17 cellular contexts compared by ENCODE assay signal in the genomic region with DNA sequence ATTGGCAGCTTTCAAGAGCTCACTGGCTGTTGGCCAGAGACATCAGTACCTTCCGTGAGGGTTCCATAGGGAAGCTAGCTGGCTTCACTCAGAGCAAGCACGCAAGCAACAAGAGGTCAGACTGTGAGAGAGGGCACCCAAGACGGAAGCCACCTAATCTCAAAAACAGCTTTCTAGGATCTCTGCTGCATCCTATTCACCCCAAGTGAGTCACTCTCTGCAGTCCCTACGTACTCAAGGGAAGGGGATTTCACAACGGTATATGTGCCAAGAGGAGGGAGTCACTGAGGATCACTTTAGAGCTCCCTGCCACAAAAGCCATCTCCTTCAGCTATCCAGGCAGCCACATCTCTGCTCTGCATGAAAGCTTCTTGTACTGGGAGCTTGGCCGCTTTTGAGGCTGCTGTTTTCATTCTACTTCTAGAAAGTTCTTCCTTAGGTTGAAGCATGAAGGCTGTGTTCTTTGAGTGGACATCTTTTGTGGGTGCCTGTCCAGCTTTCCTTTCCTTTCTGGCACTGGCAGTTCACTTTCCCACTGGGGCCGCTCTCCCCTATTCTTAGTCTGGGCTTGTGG.
DNase-seq lines count a peak whose midpoint lies in the region; ATAC-seq and TF ChIP-seq lines count a peak whose summit lies in the region.
"Had no signal": no experiment of that assay in that cellular context is flagged by ENCODE, and none has a peak within 500 bp of the region (broad histone marks: within the 10 kb centered on the region; RNA-seq: fewer than 3 reads in every experiment).

No MANE protein-coding gene starts in this region.

- no TSS peak for BruUV-seq in OCI-LY7 (replicated peaks; lab: Mats Ljungman, UMichigan)

- DNase-seq in AG09309 (ENCODE audit: low read depth) (peak; percentile 20), HS-27A (ENCODE audit: low read depth) (peak; percentile 3), RWPE2 (ENCODE audit: low spot score) (no peak), fibroblast of gingiva (ENCODE audit: low read depth) (peak; percentile 6), DMS79 (lab: John Stamatoyannopoulos, UW) (no peak), smooth muscle cell (lab: John Stamatoyannopoulos, UW; ENCODE audit: unreplicated experiment) (no peak), OCI-LY7 (ENCODE audit: low spot score) (no peak)
- DNase-seq: activated CD4-positive, alpha-beta memory T cell treated with anti-CD3 and anti-CD28 coated beads, Interleukin-2, amount 10 ng/mL, durations not matched to agents 7 days and 5 days; gastrocnemius medialis; NCI-H1105 treated with DMSO at 0.1 percent for 48 hours; NCI-H2171 treated with DMSO at 0.1 percent for 48 hours; stomach; WERI-Rb-1 had no signal

- intact Hi-C loops in OCI-LY7 (cut with micrococcal nuclease; ENCODE audit: unreplicated experiment) = no loop called here

- 71% methylated on average over 7 of the region's 7 CpGs for WGBS in smooth muscle cell (ENCODE audit: low lambda C conversion rate)

- H3K36me3 ChIP-seq in RWPE2 (ENCODE audit: low read depth) = no peaks in the 10 kb centered on the region
- no peaks in the 10 kb centered on the region for H3K36me3 ChIP-seq in smooth muscle cell (ENCODE audit: low read depth)
- H3K36me3 ChIP-seq in OCI-LY7 (ENCODE audit: insufficient read depth, low read length) = no peaks in the 10 kb centered on the region
- H3K36me3 ChIP-seq: gastrocnemius medialis, stomach had no signal

- H2AFZ ChIP-seq in smooth muscle cell (ENCODE audit: low read depth) = no peak overlapping the region
- H2AFZ ChIP-seq in OCI-LY7 (ENCODE audit: low read length) = no peak overlapping the region
- H2AFZ ChIP-seq: GM23338 had no signal

- H3K9ac ChIP-seq in smooth muscle cell (ENCODE audit: low read depth) = no peak overlapping the region

- H3K79me2 ChIP-seq in smooth muscle cell (ENCODE audit: low read depth) (no peaks in the 10 kb centered on the region), OCI-LY7 (ENCODE audit: insufficient read depth, low read depth, low read length) (no peaks in the 10 kb centered on the region)

- H3K27me3 ChIP-seq in RWPE2 (ENCODE audit: insufficient read depth, poor library complexity, severe bottlenecking) (peaks cover 4% of the 10 kb centered on the region), smooth muscle cell (ENCODE audit: low read depth) (peaks cover 37% of the 10 kb centered on the region)
- H3K27me3 ChIP-seq: gastrocnemius medialis, stomach had no signal

- POLR2A ChIA-PET in OCI-LY7 (lab: Charles Lee) = interaction anchor here (0.6 to 1.5 kb wide), 3 partner anchors 9 to 530 kb away, joined by 3 to 4 read pairs (median 3); no protein-coding TSS in a partner anchor

- H3F3A ChIP-seq in smooth muscle cell (ENCODE audit: low read depth) = no peaks in the 10 kb centered on the region

- TF ChIP-seq CTCF in AG09309 (IDR thresholded peaks at IDR 0.05; ENCODE audit: control insufficient read depth, insufficient read depth, low read depth, low read length, missing control alignments) = no peak
- no peak for TF ChIP-seq CTCF in RWPE2 (IDR thresholded peaks at IDR 0.05; ENCODE audit: poor library complexity, severe bottlenecking)
- no peak for TF ChIP-seq CTCF in smooth muscle cell (IDR thresholded peaks at IDR 0.05; ENCODE audit: borderline replicate concordance, insufficient read depth, poor library complexity, severe bottlenecking)
- no peak for TF ChIP-seq CTCF in OCI-LY7 (conservative IDR thresholded peaks at IDR 0.05; ENCODE audit: low read length)

- H3K4me1 ChIP-seq in RWPE2 (ENCODE audit: insufficient read depth, poor library complexity, severe bottlenecking) (no peaks in the 10 kb centered on the region), smooth muscle cell (ENCODE audit: low read depth) (peaks cover 7% of the 10 kb centered on the region), OCI-LY7 (ENCODE audit: insufficient read depth, low read length, poor library complexity, severe bottlenecking) (no peaks in the 10 kb centered on the region)
- H3K4me1 ChIP-seq: gastrocnemius medialis had no signal

- peak; percentile 61 for ATAC-seq in RWPE2 (ENCODE audit: low read depth)
- ATAC-seq in GM19397 (IDR thresholded peaks at IDR 0.05; ENCODE audit: unreplicated experiment) = no peak
- ATAC-seq: gastrocnemius medialis, GM23338, K562 had no signal

- CTCF ChIA-PET in OCI-LY7 (lab: Charles Lee; ENCODE audit: unreplicated experiment) = no interaction called here

- H3K4me3 ChIP-seq in AG09309 (ENCODE audit: control insufficient read depth, low read depth, low read length) (no peak overlapping the region), RWPE2 (ENCODE audit: severe bottlenecking) (no peak overlapping the region), smooth muscle cell (no peak overlapping the region), OCI-LY7 (ENCODE audit: low read depth, low read length, poor library complexity, severe bottlenecking) (no peak overlapping the region)
- H3K4me3 ChIP-seq: gastrocnemius medialis, GM23338, K562, stomach had no signal

- no peak overlapping the region for H3K4me2 ChIP-seq in smooth muscle cell
- no peak overlapping the region for H3K4me2 ChIP-seq in OCI-LY7 (ENCODE audit: low read length)
- H3K4me2 ChIP-seq: GM23338 had no signal

- H3K27ac ChIP-seq in RWPE2 (ENCODE audit: poor library complexity, severe bottlenecking) (no peak overlapping the region), smooth muscle cell (ENCODE audit: low read depth) (no peak overlapping the region), OCI-LY7 (ENCODE audit: low read depth, low read length, poor library complexity, severe bottlenecking) (no peak overlapping the region)
- H3K27ac ChIP-seq: gastrocnemius medialis, RWPE1, stomach, WERI-Rb-1 had no signal

- no peaks in the 10 kb centered on the region for H3K9me2 ChIP-seq in OCI-LY7 (ENCODE audit: insufficient read depth, low read length)

- no peaks in the 10 kb centered on the region for H4K20me1 ChIP-seq in smooth muscle cell (ENCODE audit: low read depth)
- H4K20me1 ChIP-seq in OCI-LY7 (ENCODE audit: insufficient read depth, low read length) = no peaks in the 10 kb centered on the region

- H3K9me3 ChIP-seq in RWPE2 (ENCODE audit: severe bottlenecking) (no peaks in the 10 kb centered on the region), smooth muscle cell (replicated peaks; ENCODE audit: low read depth) (no peaks in the 10 kb centered on the region), OCI-LY7 (ENCODE audit: low read length) (no peaks in the 10 kb centered on the region)
- H3K9me3 ChIP-seq: gastrocnemius medialis had no signal

Comparison
In these comparisons a context has a peak if more than half of its experiments do, and no peak if none do; other contexts are left out.
1. DNase-seq: peak in AG09309 (single experiment), HS-27A (single experiment) and fibroblast of gingiva (single experiment); none in RWPE2 (single experiment), DMS79 (single experiment), smooth muscle cell (single experiment) and OCI-LY7 (single experiment).